In genomic region chr11:65121865-65122696, GRCh38 we compare ENCODE assay signal across 8 cellular contexts. TPM values are rescaled to one million over a fixed set of nuclear protein-coding genes. Genes with fewer than 3 reads are reported as not detected.
DNase-seq lines count a peak whose midpoint lies in the region; ATAC-seq and TF ChIP-seq lines count a peak whose summit lies in the region.

FAU (minus strand) TSS chr11:65122134; CDS start chr11:65121813, 321 bp downstream.
MRPL49 (plus strand) TSS chr11:65122321; CDS start chr11:65122347, 26 bp downstream.

- H3K27me3 ChIP-seq in BLaER1, result no peaks in the 10 kb centered on the region
- no peaks in the 10 kb centered on the region for H3K27me3 ChIP-seq in left lung

- H3K27ac ChIP-seq in BLaER1, result peak within 1 kb of the TSS; percentile 94
- peak within 1 kb of the TSS; percentile 89 to 96 for H3K27ac ChIP-seq in left lung

- no peak for TF ChIP-seq CTCF in left lung (IDR thresholded peaks at IDR 0.05)

- H3K4me1 ChIP-seq in BLaER1 (peaks cover 57% of the 10 kb centered on the region), left lung (peaks cover 6 to 56% of the 10 kb centered on the region in 2 donors)

- peak within 1 kb of the TSS; percentile 91 for H3K4me3 ChIP-seq in BLaER1
- peak within 1 kb of the TSS; percentile 91 to 99 for H3K4me3 ChIP-seq in left lung

- peak within 1 kb of the TSS; percentile 89 for H3K4me2 ChIP-seq in BLaER1

- ATAC-seq in GM19328 (IDR thresholded peaks at IDR 0.05; ENCODE audit: unreplicated experiment) (peak; percentile 60), HG03520 (IDR thresholded peaks at IDR 0.05; ENCODE audit: unreplicated experiment) (peak; percentile 64), left lung (peak; percentile 87)

- H3K9me3 ChIP-seq in BLaER1 (no peaks in the 10 kb centered on the region), left lung (no peaks in the 10 kb centered on the region)

- DNase-seq in NCI-H748 (lab: John Stamatoyannopoulos, UW; ENCODE audit: unreplicated experiment) (peak; percentile 98), dedifferentiated amniotic fluid mesenchymal stem cell (ENCODE audit: extremely low spot score) (peak; percentile 94), left lung (peak; percentile 100)
- peak; percentile 99 for DNase-seq in activated CD4-positive, alpha-beta T cell treated with anti-CD3 and anti-CD28 coated beads, Interleukin-2, amount 50 U/mL, for 1 hour
- peak; percentile 97 to 98 for DNase-seq in stimulated activated CD4-positive, alpha-beta T cell treated with anti-CD3 and anti-CD28 coated beads, Interleukin-2, amount 100 ng/mL, for 48 hours

- H3K9ac ChIP-seq in BLaER1, result peak within 1 kb of the TSS; percentile 97

- H3K36me3 ChIP-seq in BLaER1 (peaks cover 66% of the 10 kb centered on the region), left lung (peaks cover 0 to 64% of the 10 kb centered on the region in 2 donors)

- intact Hi-C loops in left lung (cut with DNase I), result no loop called here

- H4K20me1 ChIP-seq in BLaER1, result peaks cover 46% of the 10 kb centered on the region

RNA-seq across cellular contexts. Expression of gene FAU, which starts in this region (rescaled TPM):
- total RNA-seq in left lung, result 100 to 1,000 TPM; 621 to 685 TPM

RNA-seq across cellular contexts. Expression of gene MRPL49, which starts in this region (rescaled TPM):
- 10 to 100 TPM; 46.8 to 47.2 TPM for total RNA-seq in left lung

Comparison
In these comparisons a context has a peak if more than half of its experiments do, and no peak if none do; other contexts are left out.
1. Peak in every context shown above with its lines: DNase-seq, ATAC-seq, H3K4me3 ChIP-seq and H3K27ac ChIP-seq.